Comparison of ENCODE assay signal across 8 cellular contexts in the genomic region with DNA sequence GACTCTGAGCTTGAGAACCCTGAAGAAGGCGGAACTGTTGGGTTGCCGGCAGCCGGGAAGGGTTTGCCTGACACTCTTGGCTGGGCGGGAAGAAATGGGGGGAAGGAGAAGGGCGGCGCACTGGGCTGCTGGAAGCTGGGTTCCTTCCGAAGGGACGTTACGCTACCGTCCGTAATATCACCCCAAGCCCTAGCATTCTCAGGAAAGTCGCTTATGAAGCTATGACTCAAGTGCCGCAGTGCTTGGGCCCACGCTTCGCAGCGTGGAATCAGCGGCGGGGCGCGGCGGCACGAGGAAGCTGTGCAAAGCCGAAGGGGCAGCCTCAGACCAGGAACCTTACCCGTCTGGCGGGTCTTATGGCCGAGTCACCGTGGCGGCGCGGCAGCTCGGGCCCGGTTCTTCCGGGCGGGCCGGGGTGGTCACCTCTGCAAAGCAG. TPM values are rescaled to one million over a fixed set of nuclear protein-coding genes. Genes with fewer than 3 reads are reported as not detected.
A peak's percentile ranks its signal among the peaks of the same experiment; 100 is the strongest.
DNase-seq lines count a peak whose midpoint lies in the region; ATAC-seq and TF ChIP-seq lines count a peak whose summit lies in the region.

No MANE protein-coding gene starts in this region.

- H3K27ac ChIP-seq in ascending aorta (peak overlapping the region; percentile 77 to 84), gastrocnemius medialis (peak overlapping the region in 3 of 4 donors; percentile 42 to 47 (median 42))

- H3K4me3 ChIP-seq in GM06990 (replicated peaks; ENCODE audit: low read depth, low read length) = peak overlapping the region; percentile 69
- peak overlapping the region; percentile 66 to 69 for H3K4me3 ChIP-seq in ascending aorta
- peak overlapping the region; percentile 50 to 62 (median 56) for H3K4me3 ChIP-seq in gastrocnemius medialis

- TF ChIP-seq POLR2A in gastrocnemius medialis (IDR thresholded peaks at IDR 0.05) = no peak

- H3K4me1 ChIP-seq in ascending aorta (peaks cover 0 to 10% of the 10 kb centered on the region in 2 donors), gastrocnemius medialis (peaks cover 4 to 7% of the 10 kb centered on the region in 2 donors)

- H3K27me3 ChIP-seq in GM06990 (replicated peaks; ENCODE audit: control insufficient read depth, insufficient read depth, low read length) (no peaks in the 10 kb centered on the region; the same call in 1 of the 2 replicates), ascending aorta (no peaks in the 10 kb centered on the region), gastrocnemius medialis (peaks cover 3 to 15% (median 4%) of the 10 kb centered on the region in 3 donors)

- in situ Hi-C loops in gastrocnemius medialis (cut with MboI; ENCODE audit: low sequenced_read_pairs in 4 of 4) = loop anchor here in 1 of 4 donors (10.0 kb wide), 1 partner anchor 60 kb away; no protein-coding TSS in a partner anchor

- no peaks in the 10 kb centered on the region for H3K36me3 ChIP-seq in GM06990 (ENCODE audit: control insufficient read depth, insufficient read depth, low read length)
- H3K36me3 ChIP-seq in ascending aorta = no peaks in the 10 kb centered on the region
- H3K36me3 ChIP-seq in gastrocnemius medialis = no peaks in the 10 kb centered on the region

- ATAC-seq in HG02678 (IDR thresholded peaks at IDR 0.05; ENCODE audit: unreplicated experiment) = peak; percentile 62
- ATAC-seq in gastrocnemius medialis = peak; percentile 24 to 33

- DNase-seq in GM06990 (ENCODE audit: extremely low read depth, insufficient read length) (peak; percentile 74), T-helper 1 cell (peak; percentile 6 to 52 (median 18)), ascending aorta (ENCODE audit: low spot score in 2 of 2) (peak in 1 of 2 donors; percentile 84), hypothalamus (lab: John Stamatoyannopoulos, UW) (peak in 45 of 51 donors; percentile 1 to 76 (median 38)), gastrocnemius medialis (peak; percentile 19 to 26), NCI-H748 treated with DMSO at 0.1 percent for 48 hours (lab: John Stamatoyannopoulos, UW) (no peak), COLO829 (ENCODE audit: low spot score) (no peak)

- no peak for TF ChIP-seq CTCF in GM06990 (IDR thresholded peaks at IDR 0.05; ENCODE audit: insufficient read depth, low read length, poor library complexity, severe bottlenecking)
- TF ChIP-seq CTCF in ascending aorta (IDR thresholded peaks at IDR 0.05) = no peak
- TF ChIP-seq CTCF in gastrocnemius medialis (IDR thresholded peaks at IDR 0.05 in 4 of 5, conservative IDR thresholded peaks at IDR 0.05 in 1 of 5) = no peak

- no peaks in the 10 kb centered on the region for H3K9me3 ChIP-seq in ascending aorta
- H3K9me3 ChIP-seq in gastrocnemius medialis = no peaks in the 10 kb centered on the region

- intact Hi-C loops in ascending aorta (cut with DNase I) (loop anchor here (1.0 to 2.0 kb wide), 3 partner anchors 19 to 64 kb away; a partner anchor contains a TSS), gastrocnemius medialis (cut with DNase I; ENCODE audit: low total_unique reads) (no loop called here)

RNA-seq across cellular contexts. Expression of a gene that starts 50.2 kb away (rescaled TPM):
- total RNA-seq in ascending aorta (not detected), gastrocnemius medialis (not detected)

RNA-seq across cellular contexts. Expression of a gene that starts 51.3 kb away (rescaled TPM):
- total RNA-seq in ascending aorta = 42.7 TPM
- 1 to 10 TPM; 1.1 to 8.2 (median 7.1) TPM for total RNA-seq in gastrocnemius medialis

Comparison
In these comparisons a context has a peak if more than half of its experiments do, and no peak if none do; other contexts are left out.
1. DNase-seq: peak in GM06990 (single experiment), T-helper 1 cell (5 of 5), hypothalamus (45 of 51) and gastrocnemius medialis (2 of 2); none in NCI-H748 treated with DMSO at 0.1 percent for 48 hours (single experiment) and COLO829 (single experiment).
2. Peak in every context shown above with its lines, with median percentiles within 50 percentile points of each other: H3K4me3 ChIP-seq.